30 cellular contexts compared by ENCODE assay signal in the genomic region with DNA sequence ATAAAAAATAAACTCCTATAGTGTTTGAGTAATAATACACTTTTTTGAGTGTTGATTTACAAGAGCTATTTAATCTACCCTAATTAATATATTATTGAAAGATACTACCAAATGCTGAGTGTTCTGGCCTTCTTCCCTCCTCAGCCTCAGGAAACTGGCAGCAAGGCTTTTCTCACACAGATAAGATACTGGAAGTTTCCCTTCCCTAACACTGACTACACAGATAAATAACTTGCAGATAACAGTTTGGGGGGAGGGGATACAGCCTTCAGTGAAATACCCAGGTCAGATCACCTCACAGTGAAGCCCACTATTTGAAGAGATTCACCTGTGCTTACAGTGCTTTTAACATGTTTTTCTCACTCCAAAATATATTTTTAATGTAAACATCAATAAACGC. TPM values are rescaled to one million over a fixed set of nuclear protein-coding genes. Genes with fewer than 3 reads are reported as not detected.
A peak's percentile ranks its signal among the peaks of the same experiment; 100 is the strongest.
DNase-seq lines count a peak whose midpoint lies in the region; ATAC-seq lines count a peak whose summit lies in the region.
"Had no signal": no experiment of that assay in that cellular context is flagged by ENCODE, and none has a peak within 500 bp of the region (broad histone marks: within the 10 kb centered on the region; RNA-seq: fewer than 3 reads in every experiment).

No MANE protein-coding gene starts in this region.

- no peak overlapping the region for H3K4me3 ChIP-seq in CD4-positive, CD25-positive, alpha-beta regulatory T cell (ENCODE audit: low read depth, low read length)
- H3K4me3 ChIP-seq: ascending aorta, SJSA1 had no signal

- DNase-seq in activated CD4-positive, alpha-beta T cell treated with anti-CD3 and anti-CD28 coated beads, Interleukin-2, amount 10 ng/mL, durations not matched to agents 7 days and 5 days, result no peak
- DNase-seq in activated CD4-positive, alpha-beta T cell treated with anti-CD3 and anti-CD28 coated beads for 36 hours, result no peak
- DNase-seq in CD4-positive, CD25-positive, alpha-beta regulatory T cell, result no peak
- no peak for DNase-seq in T-helper 17 cell
- DNase-seq in naive thymus-derived CD8-positive, alpha-beta T cell, result no peak
- no peak for DNase-seq in DMS153 (lab: John Stamatoyannopoulos, UW)
- DNase-seq: 8988T; activated CD4-positive, alpha-beta T cell treated with anti-CD3 and anti-CD28 coated beads, Interleukin-2, amount 10 ng/mL, durations not matched to agents 24 days and 14 days; activated naive CD8-positive, alpha-beta T cell treated with anti-CD3 and anti-CD28 coated beads for 36 hours; central memory CD4-positive, alpha-beta T cell; H7; hypothalamus; immature natural killer cell; NCI-H1105; NCI-H2029; NCI-H69; stimulated activated naive CD4-positive, alpha-beta T cell treated with Interleukin-2 at 50 U/mL for 16 hours; T-helper 1 cell had no signal

- CTCF ChIA-PET in activated CD4-positive, alpha-beta T cell treated with anti-CD3 and anti-CD28 coated beads, Interleukin-2, amount 10 ng/mL, durations not matched to agents 7 days and 5 days (lab: Charles Lee), result interaction anchor here (0.8 kb wide), 1 partner anchor 18 kb away, joined by 3 read pairs; the partner anchor contains the start of gene NIPSNAP3B
- CTCF ChIA-PET in activated CD4-positive, alpha-beta T cell treated with anti-CD3 and anti-CD28 coated beads for 36 hours (lab: Charles Lee), result interaction anchor here (1.0 to 2.0 kb wide), 4 partner anchors 13 to 117 kb away, joined by 3 to 4 read pairs (median 3); partner anchors contain the start of gene NIPSNAP3B

- peaks cover 3% of the 10 kb centered on the region for H3K36me3 Mint-ChIP-seq in activated CD4-positive, alpha-beta T cell treated with anti-CD3 and anti-CD28 coated beads, Interleukin-2, amount 10 ng/mL, durations not matched to agents 7 days and 5 days (ENCODE audit: low read depth)
- H3K36me3 Mint-ChIP-seq in activated CD4-positive, alpha-beta T cell treated with anti-CD3 and anti-CD28 coated beads for 36 hours (ENCODE audit: low read depth), result peaks cover 3% of the 10 kb centered on the region
- H3K36me3 Mint-ChIP-seq in CD4-positive, CD25-positive, alpha-beta regulatory T cell, result no peaks in the 10 kb centered on the region
- H3K36me3 Mint-ChIP-seq in T-helper 17 cell (ENCODE audit: low read depth), result no peaks in the 10 kb centered on the region
- no peaks in the 10 kb centered on the region for H3K36me3 Mint-ChIP-seq in naive thymus-derived CD8-positive, alpha-beta T cell

- intact Hi-C loops in activated CD4-positive, alpha-beta T cell treated with anti-CD3 and anti-CD28 coated beads for 36 hours (cut with DNase I, micrococcal nuclease), result loop anchor here (5.0 to 10.0 kb wide), 3 partner anchors 361 to 809 kb away; partner anchors contain the start of genes FKTN (in 1 of the 2) and SMC2 (in 1 of the 2)

- POLR2A ChIA-PET in activated CD4-positive, alpha-beta T cell treated with anti-CD3 and anti-CD28 coated beads, Interleukin-2, amount 10 ng/mL, durations not matched to agents 7 days and 5 days (lab: Charles Lee), result no interaction called here
- POLR2A ChIA-PET in activated CD4-positive, alpha-beta T cell treated with anti-CD3 and anti-CD28 coated beads for 36 hours (lab: Charles Lee), result no interaction called here
- POLR2A ChIA-PET in naive thymus-derived CD8-positive, alpha-beta T cell (lab: Charles Lee), result interaction anchor here (1.6 kb wide), 1 partner anchor 652 kb away, joined by 6 read pairs; the partner anchor contains the start of gene SMC2

- H3K27me3 ChIP-seq in CD4-positive, CD25-positive, alpha-beta regulatory T cell (ENCODE audit: control insufficient read depth, insufficient read depth, low read length), result no peaks in the 10 kb centered on the region
- H3K27me3 ChIP-seq: ascending aorta, SJSA1 had no signal

- peaks cover 30% of the 10 kb centered on the region for H3K4me1 Mint-ChIP-seq in activated CD4-positive, alpha-beta T cell treated with anti-CD3 and anti-CD28 coated beads, Interleukin-2, amount 10 ng/mL, durations not matched to agents 7 days and 5 days
- peaks cover 14% of the 10 kb centered on the region for H3K4me1 Mint-ChIP-seq in activated CD4-positive, alpha-beta T cell treated with anti-CD3 and anti-CD28 coated beads for 36 hours
- peaks cover 16 to 33% (median 23%) of the 10 kb centered on the region in 4 donors for H3K4me1 Mint-ChIP-seq in CD4-positive, CD25-positive, alpha-beta regulatory T cell
- H3K4me1 Mint-ChIP-seq in T-helper 17 cell, result peaks cover 20% of the 10 kb centered on the region
- H3K4me1 Mint-ChIP-seq in naive thymus-derived CD8-positive, alpha-beta T cell, result peaks cover 10 to 31% (median 22%) of the 10 kb centered on the region in 4 donors

- no peak overlapping the region for H3K27ac ChIP-seq in CD4-positive, CD25-positive, alpha-beta regulatory T cell (ENCODE audit: insufficient read depth, low read length, poor library complexity, severe bottlenecking)
- H3K27ac ChIP-seq: ascending aorta, SJSA1 had no signal

- ATAC-seq in activated CD4-positive, alpha-beta T cell treated with anti-CD3 and anti-CD28 coated beads for 36 hours, result no peak
- ATAC-seq in CD4-positive, CD25-positive, alpha-beta regulatory T cell (ENCODE audit: low read depth in 2 of 2), result no peak
- ATAC-seq in T-helper 17 cell (no peak), GM18502 (IDR thresholded peaks at IDR 0.05; ENCODE audit: poor library complexity, unreplicated experiment) (no peak), HG02623 (IDR thresholded peaks at IDR 0.05; ENCODE audit: unreplicated experiment) (no peak)
- ATAC-seq in naive thymus-derived CD8-positive, alpha-beta T cell, result no peak

- H3K9me3 ChIP-seq in CD4-positive, CD25-positive, alpha-beta regulatory T cell (ENCODE audit: control insufficient read depth in 2 of 2, low read length in 2 of 2), result no peaks in the 10 kb centered on the region
- no peaks in the 10 kb centered on the region for H3K9me3 ChIP-seq in T-helper 17 cell (ENCODE audit: control insufficient read depth, low read length, poor library complexity, severe bottlenecking)
- H3K9me3 ChIP-seq: ascending aorta, SJSA1 had no signal

- H3K9me3 Mint-ChIP-seq in activated CD4-positive, alpha-beta T cell treated with anti-CD3 and anti-CD28 coated beads, Interleukin-2, amount 10 ng/mL, durations not matched to agents 7 days and 5 days, result no peaks in the 10 kb centered on the region
- no peaks in the 10 kb centered on the region for H3K9me3 Mint-ChIP-seq in activated CD4-positive, alpha-beta T cell treated with anti-CD3 and anti-CD28 coated beads for 36 hours (ENCODE audit: low read depth)
- no peaks in the 10 kb centered on the region for H3K9me3 Mint-ChIP-seq in CD4-positive, CD25-positive, alpha-beta regulatory T cell
- no peaks in the 10 kb centered on the region for H3K9me3 Mint-ChIP-seq in naive thymus-derived CD8-positive, alpha-beta T cell
- H3K9me3 Mint-ChIP-seq: activated CD4-positive, alpha-beta T cell treated with anti-CD3 and anti-CD28 coated beads, Interleukin-2, amount 10 ng/mL, durations not matched to agents 24 days and 14 days; activated naive CD8-positive, alpha-beta T cell treated with anti-CD3 and anti-CD28 coated beads for 36 hours; dendritic cell treated with granulocyte-macrophage colony-stimulating factor and Interleukin-4, amounts not matched to agents 40 ng/mL and 50 ng/mL, for 4 days; immature natural killer cell had no signal

- H3K36me3 ChIP-seq in CD4-positive, CD25-positive, alpha-beta regulatory T cell (ENCODE audit: control insufficient read depth, insufficient read depth, low read length), result no peaks in the 10 kb centered on the region
- H3K36me3 ChIP-seq: ascending aorta had no signal

- peak overlapping the region; percentile 55 for H3K27ac Mint-ChIP-seq in activated CD4-positive, alpha-beta T cell treated with anti-CD3 and anti-CD28 coated beads, Interleukin-2, amount 10 ng/mL, durations not matched to agents 7 days and 5 days
- no peak overlapping the region for H3K27ac Mint-ChIP-seq in activated CD4-positive, alpha-beta T cell treated with anti-CD3 and anti-CD28 coated beads for 36 hours
- no peak overlapping the region for H3K27ac Mint-ChIP-seq in CD4-positive, CD25-positive, alpha-beta regulatory T cell
- H3K27ac Mint-ChIP-seq in T-helper 17 cell, result peak overlapping the region; percentile 98
- peak overlapping the region in 6 of 10 donors; percentile 10 to 73 (median 58) for H3K27ac Mint-ChIP-seq in naive thymus-derived CD8-positive, alpha-beta T cell
- H3K27ac Mint-ChIP-seq: activated CD4-positive, alpha-beta T cell treated with anti-CD3 and anti-CD28 coated beads, Interleukin-2, amount 10 ng/mL, durations not matched to agents 24 days and 14 days; activated naive CD8-positive, alpha-beta T cell treated with anti-CD3 and anti-CD28 coated beads for 36 hours had no signal

- H3K4me1 ChIP-seq in CD4-positive, CD25-positive, alpha-beta regulatory T cell (ENCODE audit: control insufficient read depth, insufficient read depth, low read length, poor library complexity, severe bottlenecking), result peaks cover 19% of the 10 kb centered on the region

- no peak overlapping the region for H3K4me3 Mint-ChIP-seq in activated CD4-positive, alpha-beta T cell treated with anti-CD3 and anti-CD28 coated beads, Interleukin-2, amount 10 ng/mL, durations not matched to agents 7 days and 5 days
- no peak overlapping the region for H3K4me3 Mint-ChIP-seq in activated CD4-positive, alpha-beta T cell treated with anti-CD3 and anti-CD28 coated beads for 36 hours
- peak overlapping the region in 3 of 4 donors; percentile 13 to 62 (median 52) for H3K4me3 Mint-ChIP-seq in CD4-positive, CD25-positive, alpha-beta regulatory T cell
- H3K4me3 Mint-ChIP-seq in T-helper 17 cell, result no peak overlapping the region
- H3K4me3 Mint-ChIP-seq in naive thymus-derived CD8-positive, alpha-beta T cell, result peak overlapping the region in 5 of 10 donors; percentile 3 to 48 (median 30)
- H3K4me3 Mint-ChIP-seq: dendritic cell treated with granulocyte-macrophage colony-stimulating factor and Interleukin-4, amounts not matched to agents 40 ng/mL and 50 ng/mL, for 4 days had no signal

- H3K27me3 Mint-ChIP-seq in activated CD4-positive, alpha-beta T cell treated with anti-CD3 and anti-CD28 coated beads, Interleukin-2, amount 10 ng/mL, durations not matched to agents 7 days and 5 days, result no peaks in the 10 kb centered on the region
- H3K27me3 Mint-ChIP-seq in activated CD4-positive, alpha-beta T cell treated with anti-CD3 and anti-CD28 coated beads for 36 hours, result no peaks in the 10 kb centered on the region
- no peaks in the 10 kb centered on the region for H3K27me3 Mint-ChIP-seq in CD4-positive, CD25-positive, alpha-beta regulatory T cell
- H3K27me3 Mint-ChIP-seq in T-helper 17 cell, result no peaks in the 10 kb centered on the region
- no peaks in the 10 kb centered on the region for H3K27me3 Mint-ChIP-seq in naive thymus-derived CD8-positive, alpha-beta T cell
- H3K27me3 Mint-ChIP-seq: activated CD4-positive, alpha-beta T cell treated with anti-CD3 and anti-CD28 coated beads, Interleukin-2, amount 10 ng/mL, durations not matched to agents 24 days and 14 days; activated naive CD8-positive, alpha-beta T cell treated with anti-CD3 and anti-CD28 coated beads for 36 hours; dendritic cell treated with granulocyte-macrophage colony-stimulating factor and Interleukin-4, amounts not matched to agents 40 ng/mL and 50 ng/mL, for 4 days had no signal

RNA-seq across cellular contexts. Expression of gene NIPSNAP3A, which starts 1.6 kb away (rescaled TPM):
- total RNA-seq in activated CD4-positive, alpha-beta T cell treated with anti-CD3 and anti-CD28 coated beads, Interleukin-2, amount 10 ng/mL, durations not matched to agents 7 days and 5 days, result 10 to 100 TPM; 20.8 to 22.4 TPM
- 10 to 100 TPM in 1 of 2 experiments, 1 to 10 TPM in 1; 7.2 to 11.7 TPM for total RNA-seq in activated CD4-positive, alpha-beta T cell treated with anti-CD3 and anti-CD28 coated beads for 36 hours
- total RNA-seq in CD4-positive, CD25-positive, alpha-beta regulatory T cell, result 8.8 TPM
- 10 to 100 TPM; 16.0 to 27.1 (median 18.8) TPM for polyA plus RNA-seq in CD4-positive, CD25-positive, alpha-beta regulatory T cell
- total RNA-seq in T-helper 17 cell, result 1 to 10 TPM; 8.3 to 8.8 TPM
- 10 to 100 TPM; 11.2 to 12.7 TPM for total RNA-seq in naive thymus-derived CD8-positive, alpha-beta T cell
- 10 to 100 TPM; 15.6 to 17.8 (median 15.7) TPM for polyA plus RNA-seq in naive thymus-derived CD8-positive, alpha-beta T cell

RNA-seq across cellular contexts. Expression of gene NIPSNAP3B, which starts 18.1 kb away (rescaled TPM):
- total RNA-seq in activated CD4-positive, alpha-beta T cell treated with anti-CD3 and anti-CD28 coated beads, Interleukin-2, amount 10 ng/mL, durations not matched to agents 7 days and 5 days, result under 1 TPM; 0.74 to 0.79 TPM
- total RNA-seq in activated CD4-positive, alpha-beta T cell treated with anti-CD3 and anti-CD28 coated beads for 36 hours, result under 1 TPM; 0.85 to 0.90 TPM
- total RNA-seq in CD4-positive, CD25-positive, alpha-beta regulatory T cell, result 0.79 TPM
- 1 to 10 TPM in 1 of 4 donors, under 1 TPM in 3; 0.15 to 2.6 (median 0.21) TPM for polyA plus RNA-seq in CD4-positive, CD25-positive, alpha-beta regulatory T cell
- total RNA-seq in T-helper 17 cell, result 1 to 10 TPM; 1.1 to 1.5 TPM
- 1 to 10 TPM in 1 of 2 experiments, under 1 TPM in 1; 0.69 to 2.1 TPM for total RNA-seq in naive thymus-derived CD8-positive, alpha-beta T cell
- polyA plus RNA-seq in naive thymus-derived CD8-positive, alpha-beta T cell, result 1 to 10 TPM in 2 of 3 donors, under 1 TPM in 1; 0.64 to 1.7 (median 1.5) TPM

RNA-seq across cellular contexts. Expression of gene OR13D1, which starts 51.5 kb away (rescaled TPM):
- total RNA-seq in activated CD4-positive, alpha-beta T cell treated with anti-CD3 and anti-CD28 coated beads, Interleukin-2, amount 10 ng/mL, durations not matched to agents 7 days and 5 days, result not detected
- total RNA-seq in activated CD4-positive, alpha-beta T cell treated with anti-CD3 and anti-CD28 coated beads for 36 hours, result not detected
- total RNA-seq in CD4-positive, CD25-positive, alpha-beta regulatory T cell, result not detected
- not detected for polyA plus RNA-seq in CD4-positive, CD25-positive, alpha-beta regulatory T cell
- total RNA-seq in T-helper 17 cell, result not detected
- not detected for total RNA-seq in naive thymus-derived CD8-positive, alpha-beta T cell
- polyA plus RNA-seq in naive thymus-derived CD8-positive, alpha-beta T cell, result not detected
- total RNA-seq: activated CD4-positive, alpha-beta T cell treated with anti-CD3 and anti-CD28 coated beads, Interleukin-2, amount 10 ng/mL, durations not matched to agents 24 days and 14 days; activated naive CD8-positive, alpha-beta T cell treated with anti-CD3 and anti-CD28 coated beads for 36 hours; ascending aorta; fibroblast of lung; H7; M059J; omental fat pad; RPMI7951; SJSA1; skeletal muscle tissue; temporal lobe; urinary bladder had no signal
- polyA plus RNA-seq: fibroblast of lung, immature natural killer cell, urinary bladder had no signal

Comparison
In these comparisons a context has a peak if more than half of its experiments do, and no peak if none do; other contexts are left out.
1. H3K27ac Mint-ChIP-seq: peak in activated CD4-positive, alpha-beta T cell treated with anti-CD3 and anti-CD28 coated beads, Interleukin-2, amount 10 ng/mL, durations not matched to agents 7 days and 5 days (single experiment), T-helper 17 cell (single experiment) and naive thymus-derived CD8-positive, alpha-beta T cell (6 of 10); none in activated CD4-positive, alpha-beta T cell treated with anti-CD3 and anti-CD28 coated beads for 36 hours (single experiment) and CD4-positive, CD25-positive, alpha-beta regulatory T cell (0 of 3).
2. H3K4me3 Mint-ChIP-seq: peak in CD4-positive, CD25-positive, alpha-beta regulatory T cell (3 of 4); none in activated CD4-positive, alpha-beta T cell treated with anti-CD3 and anti-CD28 coated beads, Interleukin-2, amount 10 ng/mL, durations not matched to agents 7 days and 5 days (single experiment), activated CD4-positive, alpha-beta T cell treated with anti-CD3 and anti-CD28 coated beads for 36 hours (single experiment) and T-helper 17 cell (single experiment).